Comparison of ENCODE assay signal across 13 cellular contexts in genomic region chr6:56752009-56752408, GRCh38.
A peak's percentile ranks its signal among the peaks of the same experiment; 100 is the strongest.
DNase-seq lines count a peak whose midpoint lies in the region; ATAC-seq and TF ChIP-seq lines count a peak whose summit lies in the region.
"Had no signal": no experiment of that assay in that cellular context is flagged by ENCODE, and none has a peak within 500 bp of the region (broad histone marks: within the 10 kb centered on the region; RNA-seq: fewer than 3 reads in every experiment).

No MANE protein-coding gene starts in this region.

- H3K27ac Mint-ChIP-seq in chondrocyte (ENCODE audit: unreplicated experiment): peak overlapping the region; percentile 29
- no peak overlapping the region for H3K27ac Mint-ChIP-seq in activated CD4-positive, alpha-beta T cell treated with anti-CD3 and anti-CD28 coated beads, Interleukin-2, amount 10 ng/mL, durations not matched to agents 7 days and 5 days
- H3K27ac Mint-ChIP-seq: activated naive CD8-positive, alpha-beta T cell; nephron progenitor cell; T-helper 17 cell had no signal

- no peak overlapping the region for H3K18ac ChIP-seq in mesenchymal stem cell (ENCODE audit: low read depth in 1 of 2, low read length in 2 of 2)

- no peaks in the 10 kb centered on the region for H3K9me3 ChIP-seq in mesenchymal stem cell (ENCODE audit: control insufficient read depth, low read length)

- H3K27me3 Mint-ChIP-seq in chondrocyte (ENCODE audit: low read depth): no peaks in the 10 kb centered on the region
- H3K27me3 Mint-ChIP-seq in activated CD4-positive, alpha-beta T cell treated with anti-CD3 and anti-CD28 coated beads, Interleukin-2, amount 10 ng/mL, durations not matched to agents 7 days and 5 days: no peaks in the 10 kb centered on the region

- H3K79me1 ChIP-seq in mesenchymal stem cell (replicated peaks; ENCODE audit: low read length, poor library complexity, severe bottlenecking): no peaks in the 10 kb centered on the region

- H3K36me3 Mint-ChIP-seq in chondrocyte (ENCODE audit: low read depth): no peaks in the 10 kb centered on the region
- H3K36me3 Mint-ChIP-seq in activated CD4-positive, alpha-beta T cell treated with anti-CD3 and anti-CD28 coated beads, Interleukin-2, amount 10 ng/mL, durations not matched to agents 7 days and 5 days (ENCODE audit: low read depth): no peaks in the 10 kb centered on the region
- H3K36me3 Mint-ChIP-seq: activated naive CD8-positive, alpha-beta T cell had no signal

- no peak overlapping the region for H3K4me3 Mint-ChIP-seq in chondrocyte (ENCODE audit: unreplicated experiment)
- no peak overlapping the region for H3K4me3 Mint-ChIP-seq in activated CD4-positive, alpha-beta T cell treated with anti-CD3 and anti-CD28 coated beads, Interleukin-2, amount 10 ng/mL, durations not matched to agents 7 days and 5 days
- H3K4me3 Mint-ChIP-seq: activated naive CD8-positive, alpha-beta T cell; nephron progenitor cell; T-helper 17 cell had no signal

- H2AFZ ChIP-seq in mesenchymal stem cell (ENCODE audit: low read depth, low read length): no peak overlapping the region

- CTCF ChIA-PET in activated CD4-positive, alpha-beta T cell treated with anti-CD3 and anti-CD28 coated beads, Interleukin-2, amount 10 ng/mL, durations not matched to agents 7 days and 5 days (lab: Charles Lee): interaction anchor here (0.6 to 1.2 kb wide), 5 partner anchors 10 to 1365 kb away, joined by 3 to 4 read pairs (median 3); no protein-coding TSS in a partner anchor
- CTCF ChIA-PET in HEK293T (lab: Yijun Ruan, JAX): no interaction called here

- no peak overlapping the region for H2BK15ac ChIP-seq in mesenchymal stem cell (ENCODE audit: low read depth, poor library complexity, severe bottlenecking)

- peaks cover 9% of the 10 kb centered on the region for H3K4me1 ChIP-seq in mesenchymal stem cell (ENCODE audit: control insufficient read depth, insufficient read depth, low read depth, low read length)

- H2BK12ac ChIP-seq in mesenchymal stem cell (ENCODE audit: low read length in 2 of 2): no peak overlapping the region

- DNase-seq in EH (ENCODE audit: low read depth): peak; percentile 78
- peak; percentile 63 for DNase-seq in LHCN-M2 (ENCODE audit: low read depth)
- DNase-seq in chondrocyte (ENCODE audit: low spot score): no peak
- peak; percentile 67 for DNase-seq in mesenchymal stem cell
- DNase-seq in LoVo (ENCODE audit: low spot score): no peak
- DNase-seq in activated CD4-positive, alpha-beta T cell treated with anti-CD3 and anti-CD28 coated beads, Interleukin-2, amount 10 ng/mL, durations not matched to agents 7 days and 5 days: no peak
- no peak for DNase-seq in HEK293T (ENCODE audit: extremely low spot score)
- DNase-seq: Karpas-422; nephron progenitor cell; NK-92 treated with Interleukin-12 subunit alpha and Interleukin-12 subunit beta, amount 100 ng/mL, for 24 hours; T-helper 17 cell had no signal

- no peak overlapping the region for H3K23ac ChIP-seq in mesenchymal stem cell (ENCODE audit: low read length in 2 of 2)

- H3K36me3 ChIP-seq in mesenchymal stem cell (ENCODE audit: control insufficient read depth in 1 of 2, insufficient read depth in 2 of 2, low read depth in 1 of 2, low read length in 2 of 2): no peaks in the 10 kb centered on the region

- TF ChIP-seq CTCF in chondrocyte (IDR thresholded peaks at IDR 0.05): no peak

- H4K8ac ChIP-seq in mesenchymal stem cell (ENCODE audit: low read length): no peak overlapping the region

- H3K4me2 ChIP-seq in mesenchymal stem cell (ENCODE audit: low read length, poor library complexity, severe bottlenecking): no peak overlapping the region

- no peaks in the 10 kb centered on the region for H3K9me3 Mint-ChIP-seq in chondrocyte (ENCODE audit: low read depth)
- no peaks in the 10 kb centered on the region for H3K9me3 Mint-ChIP-seq in activated CD4-positive, alpha-beta T cell treated with anti-CD3 and anti-CD28 coated beads, Interleukin-2, amount 10 ng/mL, durations not matched to agents 7 days and 5 days
- H3K9me3 Mint-ChIP-seq: nephron progenitor cell had no signal

- no peak overlapping the region for H3K27ac ChIP-seq in mesenchymal stem cell (ENCODE audit: low read length, poor library complexity, severe bottlenecking)

- H3K4ac ChIP-seq in mesenchymal stem cell (ENCODE audit: low read depth in 1 of 2, low read length in 2 of 2): no peak overlapping the region

- H4K91ac ChIP-seq in mesenchymal stem cell (ENCODE audit: low read length): no peak overlapping the region

- no peak overlapping the region for H3K4me3 ChIP-seq in mesenchymal stem cell (ENCODE audit: insufficient read depth in 1 of 2, low read depth in 1 of 2, low read length in 2 of 2)

- no peak overlapping the region for H2BK5ac ChIP-seq in mesenchymal stem cell (ENCODE audit: low read depth, low read length, poor library complexity, severe bottlenecking)

- no peak overlapping the region for H2AK5ac ChIP-seq in mesenchymal stem cell (ENCODE audit: low read length, severe bottlenecking)

- POLR2A ChIA-PET in activated CD4-positive, alpha-beta T cell treated with anti-CD3 and anti-CD28 coated beads, Interleukin-2, amount 10 ng/mL, durations not matched to agents 7 days and 5 days (lab: Charles Lee): no interaction called here
- POLR2A ChIA-PET in HEK293T (lab: Yijun Ruan, JAX): interaction anchor here (0.6 kb wide), 1 partner anchor 469 kb away, joined by 3 read pairs; no protein-coding TSS in a partner anchor

- H3K4me1 Mint-ChIP-seq in chondrocyte (ENCODE audit: low read depth): peaks cover 79% of the 10 kb centered on the region
- H3K4me1 Mint-ChIP-seq in activated CD4-positive, alpha-beta T cell treated with anti-CD3 and anti-CD28 coated beads, Interleukin-2, amount 10 ng/mL, durations not matched to agents 7 days and 5 days: peaks cover 2% of the 10 kb centered on the region

- no peak for ATAC-seq in HG03565 (IDR thresholded peaks at IDR 0.05; ENCODE audit: unreplicated experiment)
- ATAC-seq: T-helper 17 cell had no signal

- H3K9ac ChIP-seq in mesenchymal stem cell (ENCODE audit: low read length): no peak overlapping the region

- no peak overlapping the region for H3K14ac ChIP-seq in mesenchymal stem cell (ENCODE audit: low read length in 2 of 2)

- no peaks in the 10 kb centered on the region for H3K27me3 ChIP-seq in mesenchymal stem cell (ENCODE audit: control insufficient read depth in 1 of 2, insufficient read depth in 1 of 2, low read length in 2 of 2)

- H2BK120ac ChIP-seq in mesenchymal stem cell (ENCODE audit: low read depth, low read length): no peak overlapping the region

TF ChIP-seq in HEK293T, 16 proteins besides CTCF, POLR2A, EP300 and RAD21:
- TF ChIP-seq BHLHE40 (IDR thresholded peaks at IDR 0.05; ENCODE audit: borderline replicate concordance): no peak
- TF ChIP-seq FOXK2 (IDR thresholded peaks at IDR 0.05): no peak
- TF ChIP-seq FOXM1 (IDR thresholded peaks at IDR 0.05; ENCODE audit: borderline replicate concordance): no peak
- no peak for TF ChIP-seq HDGF (IDR thresholded peaks at IDR 0.05; ENCODE audit: borderline replicate concordance)
- no peak for TF ChIP-seq PKNOX1 (IDR thresholded peaks at IDR 0.05)
- TF ChIP-seq SUZ12 (IDR thresholded peaks at IDR 0.05): no peak
- TF ChIP-seq CTBP1 (IDR thresholded peaks at IDR 0.05; ENCODE audit: borderline replicate concordance): no peak
- no peak for TF ChIP-seq FOXA1 (IDR thresholded peaks at IDR 0.05)
- TF ChIP-seq L3MBTL2 (conservative IDR thresholded peaks at IDR 0.05): no peak
- TF ChIP-seq ELF4 (IDR thresholded peaks at IDR 0.05): no peak
- no peak for TF ChIP-seq ZNF384 (IDR thresholded peaks at IDR 0.05)
- no peak for TF ChIP-seq NFRKB (IDR thresholded peaks at IDR 0.05)
- no peak for TF ChIP-seq SP1 (IDR thresholded peaks at IDR 0.05)
- no peak for TF ChIP-seq ARNT (IDR thresholded peaks at IDR 0.05)
- TF ChIP-seq LEF1 (IDR thresholded peaks at IDR 0.05; ENCODE audit: borderline replicate concordance): no peak
- TF ChIP-seq TARDBP (IDR thresholded peaks at IDR 0.05): no peak

Comparison
In these comparisons a context has a peak if more than half of its experiments do, and no peak if none do; other contexts are left out.
1. DNase-seq: peak in EH (single experiment), LHCN-M2 (single experiment) and mesenchymal stem cell (single experiment); none in chondrocyte (single experiment), LoVo (single experiment), activated CD4-positive, alpha-beta T cell treated with anti-CD3 and anti-CD28 coated beads, Interleukin-2, amount 10 ng/mL, durations not matched to agents 7 days and 5 days (single experiment) and HEK293T (single experiment).